Comparison of ENCODE assay signal across 1 cellular context in genomic region chr2:235541838-235542549, GRCh38.
TF ChIP-seq lines count a peak whose summit lies in the region.

No MANE protein-coding gene starts in this region.

TF ChIP-seq in liver, 16 proteins besides CTCF, POLR2A, EP300 and RAD21 (continued from another document):
- peak in 1 of 2 donors; percentile 78 for TF ChIP-seq EGR1 (IDR thresholded peaks at IDR 0.05; ENCODE audit: low read depth in 2 of 2)
TF ChIP-seq in liver: peak in this region for 10.
